ENCODE assay signal across 13 cellular contexts in the genomic region with DNA sequence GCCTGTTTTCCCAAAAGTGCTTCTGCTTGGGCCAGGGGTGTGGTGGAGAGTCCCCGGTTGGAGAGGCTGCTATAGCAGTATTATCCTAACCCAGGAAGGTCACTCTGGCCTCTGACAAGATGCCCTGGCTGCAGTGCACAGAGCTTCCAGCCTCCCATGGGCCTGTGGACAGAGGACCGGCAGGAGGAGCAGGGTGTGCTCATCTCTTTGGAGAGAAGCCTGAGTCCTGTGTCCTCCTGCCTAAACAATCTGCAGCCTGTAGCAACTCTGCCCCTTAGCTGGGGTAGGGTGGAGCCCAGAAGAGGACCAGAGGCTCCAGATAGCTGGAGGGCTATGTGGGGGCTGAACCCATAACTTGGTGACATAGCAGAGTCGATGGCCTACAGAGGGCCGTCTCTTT.
DNase-seq lines count a peak whose midpoint lies in the region; ATAC-seq and TF ChIP-seq lines count a peak whose summit lies in the region.
"Had no signal": no experiment of that assay in that cellular context is flagged by ENCODE, and none has a peak within 500 bp of the region (broad histone marks: within the 10 kb centered on the region; RNA-seq: fewer than 3 reads in every experiment).

No MANE protein-coding gene starts in this region.

- H3K4me3 Mint-ChIP-seq in activated CD8-positive, alpha-beta T cell treated with anti-CD3 and anti-CD28 coated beads for 36 hours: no peak overlapping the region
- H3K4me3 Mint-ChIP-seq: activated B cell treated with CpG ODN at 0.5 μM for 24 hours had no signal

- peaks cover 94% of the 10 kb centered on the region for H3K79me2 ChIP-seq in DND-41 (ENCODE audit: insufficient read depth, low read length)

- peaks cover 87% of the 10 kb centered on the region for H4K20me1 ChIP-seq in DND-41 (ENCODE audit: insufficient read depth, low read length)

- no peaks in the 10 kb centered on the region for H3K9me3 ChIP-seq in DND-41 (ENCODE audit: insufficient read depth, low read length, severe bottlenecking)

- no peak for DNase-seq in DND-41
- no peak for DNase-seq in activated CD8-positive, alpha-beta T cell treated with anti-CD3 and anti-CD28 coated beads for 36 hours
- DNase-seq in Right ventricle myocardium superior: no peak
- DNase-seq in globus pallidus (ENCODE audit: low spot score): no peak
- no peak for DNase-seq in activated effector memory CD4-positive, alpha-beta T cell treated with Interleukin-2 at 50 U/mL for 16 hours
- DNase-seq: activated B cell treated with CpG ODN at 0.5 μM for 24 hours; foreskin melanocyte; NCI-H1092; stimulated activated CD4-positive, alpha-beta T cell treated with anti-CD3 and anti-CD28 coated beads, Interleukin-1b, Interleukin-23, amount 100 ng/mL, for 48 hours had no signal

- no peak for ATAC-seq in DND-41 (ENCODE audit: insufficient read depth, low read depth)
- no peak for ATAC-seq in activated CD8-positive, alpha-beta T cell treated with anti-CD3 and anti-CD28 coated beads for 36 hours
- ATAC-seq in Right ventricle myocardium superior (ENCODE audit: poor library complexity): peak; percentile 41
- ATAC-seq in esophagus mucosa: no peak
- ATAC-seq in HG03175 (IDR thresholded peaks at IDR 0.05; ENCODE audit: unreplicated experiment): no peak

- H3K4me1 ChIP-seq in DND-41 (ENCODE audit: insufficient read depth, low read length): peaks cover 18% of the 10 kb centered on the region; the same call in 1 of the 2 replicates

- H3K4me3 ChIP-seq in DND-41 (ENCODE audit: low read depth in 1 of 2, low read length in 2 of 2) (no peak overlapping the region), skin epidermis (no peak overlapping the region)

- H3K9me3 Mint-ChIP-seq in activated CD8-positive, alpha-beta T cell treated with anti-CD3 and anti-CD28 coated beads for 36 hours: no peaks in the 10 kb centered on the region
- H3K9me3 Mint-ChIP-seq: activated B cell treated with CpG ODN at 0.5 μM for 24 hours had no signal

- POLR2A ChIA-PET in activated CD8-positive, alpha-beta T cell treated with anti-CD3 and anti-CD28 coated beads for 36 hours (lab: Charles Lee): interaction anchor here (0.6 to 1.3 kb wide), 2 partner anchors 9 to 51 kb away, joined by 3 read pairs; no protein-coding TSS in a partner anchor

- CTCF ChIA-PET in activated CD8-positive, alpha-beta T cell treated with anti-CD3 and anti-CD28 coated beads for 36 hours (lab: Charles Lee): interaction anchor here (0.9 to 1.9 kb wide), 4 partner anchors 7 to 192 kb away, joined by 3 to 10 read pairs (median 4); no protein-coding TSS in a partner anchor

- H3K36me3 Mint-ChIP-seq in activated CD8-positive, alpha-beta T cell treated with anti-CD3 and anti-CD28 coated beads for 36 hours (ENCODE audit: low read depth): peaks cover 2% of the 10 kb centered on the region

- H3K4me2 ChIP-seq in DND-41 (ENCODE audit: insufficient read depth, low read length): no peak overlapping the region

- H3K4me1 Mint-ChIP-seq in activated CD8-positive, alpha-beta T cell treated with anti-CD3 and anti-CD28 coated beads for 36 hours (ENCODE audit: low read depth): peaks cover 86% of the 10 kb centered on the region

- H3K27ac ChIP-seq in DND-41 (ENCODE audit: low read length): peak overlapping the region; percentile 36; the same call in 1 of the 2 replicates
- peak overlapping the region in 15 of 21 experiments; percentile 19 to 88 (median 71) for H3K27ac ChIP-seq in skin epidermis
- H3K27ac ChIP-seq: HL-60 had no signal

- no peaks in the 10 kb centered on the region for H3K27me3 Mint-ChIP-seq in activated CD8-positive, alpha-beta T cell treated with anti-CD3 and anti-CD28 coated beads for 36 hours
- H3K27me3 Mint-ChIP-seq: activated B cell treated with CpG ODN at 0.5 μM for 24 hours had no signal

- TF ChIP-seq CTCF in DND-41 (IDR thresholded peaks at IDR 0.05; ENCODE audit: borderline replicate concordance, extremely low read depth, low read length, poor library complexity, severe bottlenecking): no peak
- no peak for TF ChIP-seq CTCF in activated CD8-positive, alpha-beta T cell treated with anti-CD3 and anti-CD28 coated beads for 36 hours (IDR thresholded peaks at IDR 0.05)

- no peaks in the 10 kb centered on the region for H3K36me3 ChIP-seq in DND-41 (ENCODE audit: insufficient read depth, low read length)

- H3K9ac ChIP-seq in DND-41 (ENCODE audit: low read depth, low read length): no peak overlapping the region

- H3K27me3 ChIP-seq in DND-41 (ENCODE audit: insufficient read depth, low read length, poor library complexity): no peaks in the 10 kb centered on the region

- no peak overlapping the region for H2AFZ ChIP-seq in DND-41 (ENCODE audit: low read depth, low read length)

- H3K27ac Mint-ChIP-seq in activated CD8-positive, alpha-beta T cell treated with anti-CD3 and anti-CD28 coated beads for 36 hours: peak overlapping the region; percentile 93

- intact Hi-C loops in activated CD8-positive, alpha-beta T cell treated with anti-CD3 and anti-CD28 coated beads for 36 hours (cut with micrococcal nuclease): no loop called here
- intact Hi-C loops in Right ventricle myocardium superior (cut with DNase I): no loop called here
